Comparison of ENCODE assay signal across 10 cellular contexts in genomic region chr15:70528270-70528706, GRCh38.
A peak's percentile ranks its signal among the peaks of the same experiment; 100 is the strongest.
DNase-seq lines count a peak whose midpoint lies in the region; ATAC-seq and TF ChIP-seq lines count a peak whose summit lies in the region.
"Had no signal": no experiment of that assay in that cellular context is flagged by ENCODE, and none has a peak within 500 bp of the region (broad histone marks: within the 10 kb centered on the region; RNA-seq: fewer than 3 reads in every experiment).

No MANE protein-coding gene starts in this region.

- peaks cover 4% of the 10 kb centered on the region for H3K36me3 Mint-ChIP-seq in endothelial cell (ENCODE audit: low read depth, unreplicated experiment)

- peaks cover 18% of the 10 kb centered on the region for H3K4me1 Mint-ChIP-seq in endothelial cell (ENCODE audit: unreplicated experiment)

- H3K9me3 Mint-ChIP-seq in endothelial cell (ENCODE audit: unreplicated experiment), result no peaks in the 10 kb centered on the region

- H3K27ac ChIP-seq in right atrium auricular region, result no peak overlapping the region
- H3K27ac ChIP-seq: C4-2B, parathyroid adenoma had no signal

- DNase-seq in Right ventricle myocardium superior (no peak), right atrium auricular region (ENCODE audit: low spot score) (no peak), SKM-1 treated with dmso at 0.1 percent for 144 hours (lab: John Stamatoyannopoulos, UW; ENCODE audit: unreplicated experiment) (peak; percentile 67), amniotic epithelial cell (ENCODE audit: low read depth) (peak; percentile 67), renal cortical epithelial cell (ENCODE audit: low read depth) (peak; percentile 61), NCI-H2081 treated with DMSO at 0.1 percent for 48 hours (lab: John Stamatoyannopoulos, UW) (no peak), endothelial cell (ENCODE audit: low spot score) (no peak)

- intact Hi-C loops in Right ventricle myocardium superior (cut with DNase I), result no loop called here

- H3K36me3 ChIP-seq in right atrium auricular region, result no peaks in the 10 kb centered on the region

- H3K4me3 Mint-ChIP-seq in endothelial cell (ENCODE audit: unreplicated experiment), result no peak overlapping the region

- peaks cover 11% of the 10 kb centered on the region for H3K27me3 Mint-ChIP-seq in endothelial cell (ENCODE audit: unreplicated experiment)

- no peaks in the 10 kb centered on the region for H3K4me1 ChIP-seq in right atrium auricular region
- H3K4me1 ChIP-seq: parathyroid adenoma had no signal

- H3K27me3 ChIP-seq in right atrium auricular region, result no peaks in the 10 kb centered on the region

- no peaks in the 10 kb centered on the region for H3K9me3 ChIP-seq in right atrium auricular region

- TF ChIP-seq CTCF in right atrium auricular region (IDR thresholded peaks at IDR 0.05), result no peak
- no peak for TF ChIP-seq CTCF in endothelial cell (IDR thresholded peaks at IDR 0.05; ENCODE audit: unreplicated experiment)

- H3K4me3 ChIP-seq in right atrium auricular region, result no peak overlapping the region

- no peak overlapping the region for H3K27ac Mint-ChIP-seq in endothelial cell (ENCODE audit: unreplicated experiment)

- ATAC-seq in Right ventricle myocardium superior (ENCODE audit: poor library complexity), result peak; percentile 40
- peak; percentile 58 for ATAC-seq in HG03280 (IDR thresholded peaks at IDR 0.05; ENCODE audit: unreplicated experiment)

Comparison
In these comparisons a context has a peak if more than half of its experiments do, and no peak if none do; other contexts are left out.
1. DNase-seq: peak in SKM-1 treated with dmso at 0.1 percent for 144 hours (single experiment), amniotic epithelial cell (single experiment) and renal cortical epithelial cell (single experiment); none in Right ventricle myocardium superior (single experiment), right atrium auricular region (single experiment), NCI-H2081 treated with DMSO at 0.1 percent for 48 hours (single experiment) and endothelial cell (single experiment).